Comparison of ENCODE assay signal across 8 cellular contexts in the genomic region with DNA sequence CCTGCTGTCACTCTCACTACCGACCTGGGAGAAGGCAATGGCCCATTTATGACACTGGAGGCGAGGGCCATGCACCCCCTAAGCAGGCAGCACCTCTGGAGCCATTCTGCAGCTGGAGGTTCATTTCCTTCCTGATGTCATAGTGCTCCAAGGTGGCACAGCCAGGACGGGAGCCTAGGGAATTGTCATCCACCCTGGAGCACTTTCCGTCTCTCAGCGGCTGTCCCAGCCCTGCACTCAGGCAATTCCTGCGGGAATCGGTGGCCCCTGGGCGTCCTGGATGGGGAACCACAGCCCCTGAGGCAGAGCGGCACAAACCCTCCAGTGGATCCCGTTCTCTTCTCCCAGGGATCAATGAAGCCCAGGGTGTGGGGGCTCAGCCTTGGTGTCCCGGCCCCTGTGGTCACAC. TPM values are rescaled to one million over a fixed set of nuclear protein-coding genes. Genes with fewer than 3 reads are reported as not detected.
DNase-seq lines count a peak whose midpoint lies in the region; ATAC-seq and TF ChIP-seq lines count a peak whose summit lies in the region.
"Not testable (repeated sequence)": the region's sequence is repeated elsewhere in the genome, so short reads cannot be mapped to it uniquely, and the experiment has no call there.
"Had no signal": no experiment of that assay in that cellular context is flagged by ENCODE, and none has a peak within 500 bp of the region (broad histone marks: within the 10 kb centered on the region; RNA-seq: fewer than 3 reads in every experiment).

No MANE protein-coding gene starts in this region.

- not testable (repeated sequence) for H3K36me3 Mint-ChIP-seq in mesothelial cell of epicardium; progenitor cell of endocrine pancreas (ENCODE audit: insufficient read depth)

- H3K4me1 Mint-ChIP-seq in mesothelial cell of epicardium; progenitor cell of endocrine pancreas (ENCODE audit: low read depth): not testable (repeated sequence)

- dilution Hi-C loops in mammary epithelial cell (cut with HindIII; ENCODE audit: low sequenced_read_pairs), result not testable (repeated sequence)

- TF ChIP-seq CTCF in HEK293 (tag by site-specific recombination; IDR thresholded peaks at IDR 0.05); mammary epithelial cell (conservative IDR thresholded peaks at IDR 0.05 in 1 of 2, IDR thresholded peaks at IDR 0.05 in 1 of 2; ENCODE audit: extremely low read depth in 1 of 2, insufficient read depth in 1 of 2, low read depth in 1 of 2, low read length in 2 of 2); gastroesophageal sphincter (IDR thresholded peaks at IDR 0.05); mesothelial cell of epicardium (IDR thresholded peaks at IDR 0.05; ENCODE audit: unreplicated experiment); progenitor cell of endocrine pancreas (IDR thresholded peaks at IDR 0.05; ENCODE audit: unreplicated experiment): not testable (repeated sequence)

- ATAC-seq in gastroesophageal sphincter (peak; percentile 46), right cardiac atrium (peak; percentile 58 to 62)

- H3K79me2 ChIP-seq in mammary epithelial cell (ENCODE audit: insufficient read depth, low read length), result not testable (repeated sequence)

- in situ Hi-C loops in mammary epithelial cell (cut with MboI; ENCODE audit: low sequenced_read_pairs in 2 of 2), result not testable (repeated sequence)

- intact Hi-C loops in mammary epithelial cell (cut with micrococcal nuclease); right cardiac atrium (cut with DNase I): not testable (repeated sequence)

- H4K20me1 ChIP-seq in mammary epithelial cell (ENCODE audit: insufficient read depth, low read length), result not testable (repeated sequence)

- not testable (repeated sequence) for H3K4me3 ChIP-seq in HEK293 (ENCODE audit: low read depth, low read length); mammary epithelial cell (replicated peaks in 1 of 3; ENCODE audit: insufficient read depth in 1 of 3, low read depth in 2 of 3, low read length in 3 of 3); gastroesophageal sphincter; right cardiac atrium (ENCODE audit: low read length)
- H3K4me3 ChIP-seq in SJCRH30, result peak overlapping the region; percentile 41

- POLR2A ChIA-PET in HEK293 (lab: Yijun Ruan, JAX), result not testable (repeated sequence)

- not testable (repeated sequence) for TF ChIP-seq POLR2A in gastroesophageal sphincter (IDR thresholded peaks at IDR 0.05)

- not testable (repeated sequence) for H3K9me3 ChIP-seq in HEK293 (ENCODE audit: control insufficient read depth, insufficient read depth, low read depth, low read length); SJCRH30 (replicated peaks); mammary epithelial cell (replicated peaks; ENCODE audit: insufficient read depth, low read length); gastroesophageal sphincter; right cardiac atrium (ENCODE audit: control insufficient read depth, low read length)

- not testable (repeated sequence) for H3K9ac ChIP-seq in mammary epithelial cell (ENCODE audit: insufficient read depth, low read length)

- not testable (repeated sequence) for BruUV-seq in mammary epithelial cell (replicated peaks; lab: Mats Ljungman, UMichigan)

- H3K9me3 Mint-ChIP-seq in mesothelial cell of epicardium; progenitor cell of endocrine pancreas (ENCODE audit: low read depth): not testable (repeated sequence)

- not testable (repeated sequence) for DNase-seq in SJCRH30; mammary epithelial cell; right cardiac atrium; mesothelial cell of epicardium (ENCODE audit: low spot score in 2 of 2, unreplicated experiment in 2 of 2); progenitor cell of endocrine pancreas (ENCODE audit: low spot score, unreplicated experiment)

- H3K4me3 Mint-ChIP-seq in mesothelial cell of epicardium; progenitor cell of endocrine pancreas (ENCODE audit: low read depth): not testable (repeated sequence)

- H3K27ac ChIP-seq in HEK293 (ENCODE audit: extremely low read depth, low read depth, low read length); mammary epithelial cell (ENCODE audit: insufficient read depth, low read depth, low read length); gastroesophageal sphincter; right cardiac atrium (ENCODE audit: low read length): not testable (repeated sequence)
- peak overlapping the region; percentile 60; the same call in 1 of the 2 replicates for H3K27ac ChIP-seq in SJCRH30

- CTCF ChIA-PET in HEK293 (lab: Yijun Ruan, JAX); mammary epithelial cell (lab: Charles Lee; ENCODE audit: low non-redundant PET): not testable (repeated sequence)

- H3K27me3 ChIP-seq in SJCRH30; mammary epithelial cell (ENCODE audit: insufficient read depth, low read length); gastroesophageal sphincter; right cardiac atrium (ENCODE audit: control insufficient read depth, insufficient read depth): not testable (repeated sequence)

- peak overlapping the region; percentile 82 for H2AFZ ChIP-seq in mammary epithelial cell (ENCODE audit: low read depth, low read length)

- not testable (repeated sequence) for H3K36me3 ChIP-seq in HEK293 (ENCODE audit: control insufficient read depth in 2 of 2, insufficient read depth in 1 of 2, low read length in 2 of 2); SJCRH30; mammary epithelial cell (ENCODE audit: insufficient read depth, low read length); gastroesophageal sphincter

- not testable (repeated sequence) for H3K27me3 Mint-ChIP-seq in mesothelial cell of epicardium (ENCODE audit: low read depth); progenitor cell of endocrine pancreas

- 28% methylated on average over 7 of the region's 11 CpGs for WGBS in mammary epithelial cell (ENCODE audit: low coverage, missing lambda C conversion rate)
- WGBS in gastroesophageal sphincter (ENCODE audit: low coverage in 1 of 2), 2 donors, result 92% methylated on average over 2 of the region's 11 CpGs; no CpG with 5 or more reads in 1 of the 2 donors
- 31% methylated on average over 11 of the region's 11 CpGs for WGBS in right cardiac atrium

- TF ChIP-seq EP300 in gastroesophageal sphincter (IDR thresholded peaks at IDR 0.05), result not testable (repeated sequence)

- H3K4me1 ChIP-seq in HEK293 (ENCODE audit: control insufficient read depth, insufficient read depth, low read length); SJCRH30; mammary epithelial cell (ENCODE audit: insufficient read depth, low read length); right cardiac atrium (ENCODE audit: control insufficient read depth, insufficient read depth, low read length): not testable (repeated sequence)
- H3K4me1 ChIP-seq in gastroesophageal sphincter, result peaks cover 0 to 11% (median 0%) of the 10 kb centered on the region in 3 donors

- not testable (repeated sequence) for H3K4me2 ChIP-seq in mammary epithelial cell (ENCODE audit: insufficient read depth, low read depth, low read length)

- H3K27ac Mint-ChIP-seq in mesothelial cell of epicardium, result peak overlapping the region; percentile 25
- H3K27ac Mint-ChIP-seq in progenitor cell of endocrine pancreas, result peak overlapping the region; percentile 74

TF ChIP-seq in HEK293, 187 proteins besides CTCF, POLR2A, EP300 and RAD21:
- 0 out of 2 replicates have a peak, but pooled peaks have one; percentile 33 for TF ChIP-seq ZBTB48 (tag by site-specific recombination; IDR thresholded peaks at IDR 0.05)

RNA-seq across cellular contexts. Expression of a gene that starts 23.5 kb away (rescaled TPM):
- not detected in 2 replicates for total RNA-seq in SJCRH30 (2014; rRNA removed; shearing (Covaris generic))
- total RNA-seq in mammary epithelial cell, result under 1 TPM; 0.33 to 0.71 TPM
- 0.20 TPM for polyA plus RNA-seq in mammary epithelial cell
- not detected for polyA minus RNA-seq in mammary epithelial cell
- 1 to 10 TPM in 1 of 4 donors, under 1 TPM in 3; 0.31 to 2.7 (median 0.81) TPM for total RNA-seq in gastroesophageal sphincter
- total RNA-seq in right cardiac atrium, result under 1 TPM in 3 of 4 donors, not detected in 1; 0.14 to 0.23 (median 0.19) TPM
- polyA plus RNA-seq in right cardiac atrium, result 0.16 TPM
- 0.66 to 1.1 TPM (median 1.0 TPM) in 3 replicates for total RNA-seq in mesothelial cell of epicardium
- total RNA-seq in progenitor cell of endocrine pancreas, result 1.6 and 1.8 TPM in 2 replicates
- total RNA-seq: MCF 10A had no signal
